8 cellular contexts compared by ENCODE assay signal in genomic region chr1:161132410-161133219, GRCh38. TPM values are rescaled to one million over a fixed set of nuclear protein-coding genes. Genes with fewer than 3 reads are reported as not detected.
A peak's percentile ranks its signal among the peaks of the same experiment; 100 is the strongest.
DNase-seq lines count a peak whose midpoint lies in the region; ATAC-seq and TF ChIP-seq lines count a peak whose summit lies in the region.

Gene DEDD, minus strand, starts transcription at chr1:161132667. Its CDS starts 8,205 bp downstream, at chr1:161124462.

- H3K9ac ChIP-seq in KMS-11: peak within 1 kb of the TSS; percentile 90

- H3K4me2 ChIP-seq in KMS-11: peak within 1 kb of the TSS; percentile 97

- H3K36me3 ChIP-seq in KMS-11 (ENCODE audit: insufficient read depth): peaks cover 2% of the 10 kb centered on the region; the same call in 1 of the 2 replicates
- H3K36me3 ChIP-seq in Peyer's patch: peaks cover 0 to 20% (median 0%) of the 10 kb centered on the region in 3 donors
- H3K36me3 ChIP-seq in esophagus muscularis mucosa: peaks cover 11 to 31% (median 19%) of the 10 kb centered on the region in 4 donors

- H3K9me3 Mint-ChIP-seq in stimulated activated effector memory CD8-positive, alpha-beta T cell treated with anti-CD3 and anti-CD28 coated beads, Interleukin-12 subunit alpha, Interleukin-12 subunit beta, amount 100 ng/mL, for 72 hours: no peaks in the 10 kb centered on the region

- H3K9me3 ChIP-seq in Peyer's patch (no peaks in the 10 kb centered on the region), esophagus muscularis mucosa (no peaks in the 10 kb centered on the region)

- WGBS in esophagus muscularis mucosa: 1% methylated on average over 29 of the region's 68 CpGs

- TF ChIP-seq CTCF in KMS-11 (conservative IDR thresholded peaks at IDR 0.05; ENCODE audit: low read depth, low read length): no peak; the same call in 1 of the 2 replicates
- peak in 2 of 6 experiments; percentile 3 to 4 for TF ChIP-seq CTCF in Peyer's patch (IDR thresholded peaks at IDR 0.05)
- TF ChIP-seq CTCF in esophagus muscularis mucosa (IDR thresholded peaks at IDR 0.05): no peak

- no peaks in the 10 kb centered on the region for H4K20me1 ChIP-seq in KMS-11 (ENCODE audit: insufficient read depth)

- no peaks in the 10 kb centered on the region for H3K27me3 ChIP-seq in KMS-11 (ENCODE audit: insufficient read depth, low read depth)
- no peaks in the 10 kb centered on the region for H3K27me3 ChIP-seq in Peyer's patch
- no peaks in the 10 kb centered on the region for H3K27me3 ChIP-seq in esophagus muscularis mucosa

- peaks cover 44% of the 10 kb centered on the region for H3K36me3 Mint-ChIP-seq in stimulated activated effector memory CD8-positive, alpha-beta T cell treated with anti-CD3 and anti-CD28 coated beads, Interleukin-12 subunit alpha, Interleukin-12 subunit beta, amount 100 ng/mL, for 72 hours

- H3K4me1 Mint-ChIP-seq in stimulated activated effector memory CD8-positive, alpha-beta T cell treated with anti-CD3 and anti-CD28 coated beads, Interleukin-12 subunit alpha, Interleukin-12 subunit beta, amount 100 ng/mL, for 72 hours: peaks cover 46% of the 10 kb centered on the region

- TF ChIP-seq POLR2A in Peyer's patch (IDR thresholded peaks at IDR 0.05) (peak; percentile 39 to 48), esophagus muscularis mucosa (IDR thresholded peaks at IDR 0.05; ENCODE audit: low read depth) (peak; percentile 41)

- TF ChIP-seq EP300 in esophagus muscularis mucosa (IDR thresholded peaks at IDR 0.05): peak; percentile 69

- no peak within 1 kb of the TSS for H3K4me3 Mint-ChIP-seq in stimulated activated effector memory CD8-positive, alpha-beta T cell treated with anti-CD3 and anti-CD28 coated beads, Interleukin-12 subunit alpha, Interleukin-12 subunit beta, amount 100 ng/mL, for 72 hours

- no peak within 1 kb of the TSS for H3K27ac Mint-ChIP-seq in stimulated activated effector memory CD8-positive, alpha-beta T cell treated with anti-CD3 and anti-CD28 coated beads, Interleukin-12 subunit alpha, Interleukin-12 subunit beta, amount 100 ng/mL, for 72 hours

- H3K4me3 ChIP-seq in KMS-11 (IDR thresholded peaks at IDR 0.05; ENCODE audit: insufficient read depth, low read depth, low read length): peak within 1 kb of the TSS; percentile 100
- H3K4me3 ChIP-seq in Peyer's patch: peak within 1 kb of the TSS; percentile 72 to 98 (median 82)
- peak within 1 kb of the TSS; percentile 72 to 84 (median 81) for H3K4me3 ChIP-seq in esophagus muscularis mucosa

- ATAC-seq in GM21737 (IDR thresholded peaks at IDR 0.05; ENCODE audit: unreplicated experiment): peak; percentile 90
- ATAC-seq in stimulated activated effector memory CD8-positive, alpha-beta T cell treated with anti-CD3 and anti-CD28 coated beads, Interleukin-12 subunit alpha, Interleukin-12 subunit beta, amount 100 ng/mL, for 72 hours: peak; percentile 97

- DNase-seq in DMS79 treated with DMSO at 0.1 percent for 48 hours (lab: John Stamatoyannopoulos, UW) (peak; percentile 97), Peyer's patch (peak; percentile 91 to 97 (median 93)), esophagus muscularis mucosa (ENCODE audit: extremely low spot score) (peak; percentile 99), myocyte (ENCODE audit: low read depth) (peak; percentile 97)
- DNase-seq in activated T-cell treated with anti-CD3 and anti-CD28 coated beads, Interleukin-2, amount 50 U/mL, for 48 hours: peak; percentile 91 to 93
- peak; percentile 86 to 92 for DNase-seq in stimulated activated effector memory CD8-positive, alpha-beta T cell treated with anti-CD3 and anti-CD28 coated beads, Interleukin-12 subunit alpha, Interleukin-12 subunit beta, amount 100 ng/mL, for 72 hours (ENCODE audit: low spot score in 2 of 2)

- intact Hi-C loops in esophagus muscularis mucosa (cut with DNase I): loop anchor here (2.0 kb wide), 1 partner anchor 22 kb away; no protein-coding TSS in a partner anchor

- H3K79me2 ChIP-seq in KMS-11 (ENCODE audit: insufficient read depth, low read depth): peaks cover 43% of the 10 kb centered on the region

- H3K4me1 ChIP-seq in KMS-11 (ENCODE audit: low read depth, poor library complexity, severe bottlenecking) (peaks cover 43% of the 10 kb centered on the region), Peyer's patch (peaks cover 0 to 24% (median 10%) of the 10 kb centered on the region in 4 donors), esophagus muscularis mucosa (peaks cover 31 to 61% (median 61%) of the 10 kb centered on the region in 4 donors)

- H2AFZ ChIP-seq in KMS-11 (ENCODE audit: low read depth): peak within 1 kb of the TSS; percentile 86

- H3K27ac ChIP-seq in KMS-11 (peak within 1 kb of the TSS; percentile 79), Peyer's patch (peak within 1 kb of the TSS; percentile 91 to 96 (median 94)), esophagus muscularis mucosa (replicated peaks in 1 of 4) (peak within 1 kb of the TSS; percentile 93 to 96 (median 96))

RNA-seq across cellular contexts. Expression of gene DEDD, which starts in this region (rescaled TPM):
- 10 to 100 TPM; 23.0 to 48.7 (median 31.4) TPM for total RNA-seq in Peyer's patch
- total RNA-seq in esophagus muscularis mucosa: 10 to 100 TPM; 37.0 to 82.5 (median 47.7) TPM
- total RNA-seq in myocyte: 26.8 and 28.8 TPM in 2 replicates
- polyA plus RNA-seq in myocyte (2012): 39.4 TPM

Comparison
In these comparisons a context has a peak if more than half of its experiments do, and no peak if none do; other contexts are left out.
1. Peak in every context shown above with its lines: DNase-seq, ATAC-seq, H3K4me3 ChIP-seq and H3K27ac ChIP-seq.